In the genomic region with DNA sequence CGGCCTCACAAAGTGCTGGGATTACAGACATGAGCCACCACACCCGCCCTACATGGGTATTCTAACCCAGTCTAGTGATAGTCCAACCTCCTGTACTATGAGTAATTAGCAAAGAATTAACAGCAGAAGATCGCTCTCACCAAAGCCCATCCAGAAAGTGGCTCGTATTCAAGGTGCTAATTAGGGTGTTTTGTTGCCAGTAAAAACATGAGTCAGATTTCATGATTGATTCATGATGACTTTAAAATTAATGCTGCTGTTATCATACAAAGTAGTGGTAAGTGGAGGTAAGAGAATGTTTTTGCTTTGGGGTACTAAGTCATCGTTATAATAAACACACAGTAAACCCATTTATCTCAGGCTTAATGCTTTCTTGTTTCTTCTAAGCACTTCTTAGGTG, we compare ENCODE assay signal across 27 cellular contexts.
"Had no signal": no experiment of that assay in that cellular context is flagged by ENCODE, and none has a peak within 500 bp of the region (broad histone marks: within the 10 kb centered on the region; RNA-seq: fewer than 3 reads in every experiment).

No MANE protein-coding gene starts in this region.

- FAIRE-seq: RCC 7860 had no signal

- ATAC-seq: activated naive CD4-positive, alpha-beta T cell treated with anti-CD3 and anti-CD28 coated beads, Interleukin-2, amount 50 U/mL, for 72 hours; activated naive CD8-positive, alpha-beta T cell treated with anti-CD3 and anti-CD28 coated beads, Interleukin-2, amount 50 U/mL, for 24 hours; activated T-cell treated with anti-CD3 and anti-CD28 coated beads, Interleukin-2, amount 50 U/mL, for 4 hours; PC-3; T-helper 17 cell had no signal

- H3K4me1 Mint-ChIP-seq: activated CD4-positive, alpha-beta T cell treated with anti-CD3 and anti-CD28 coated beads, Interleukin-2, amount 10 ng/mL, durations not matched to agents 24 days and 14 days; activated naive CD8-positive, alpha-beta T cell treated with anti-CD3 and anti-CD28 coated beads, Interleukin-2, amount 50 U/mL, for 24 hours; T-helper 17 cell had no signal

- H3K4me1 ChIP-seq: ascending aorta had no signal

- H3K4me3 Mint-ChIP-seq: activated B cell treated with CpG ODN at 0.5 μM for 24 hours; activated CD4-positive, alpha-beta memory T cell treated with anti-CD3 and anti-CD28 coated beads for 36 hours; activated CD4-positive, alpha-beta T cell treated with anti-CD3 and anti-CD28 coated beads, Interleukin-2, amount 10 ng/mL, durations not matched to agents 24 days and 14 days; activated naive CD8-positive, alpha-beta T cell treated with anti-CD3 and anti-CD28 coated beads, Interleukin-2, amount 50 U/mL, for 24 hours; activated T-cell treated with anti-CD3 and anti-CD28 coated beads, Interleukin-2, amount 50 U/mL, for 4 hours; T-helper 17 cell had no signal

- H3K27me3 Mint-ChIP-seq: activated B cell treated with CpG ODN at 0.5 μM for 24 hours; activated CD4-positive, alpha-beta memory T cell treated with anti-CD3 and anti-CD28 coated beads for 36 hours; activated CD4-positive, alpha-beta T cell treated with anti-CD3 and anti-CD28 coated beads, Interleukin-2, amount 10 ng/mL, durations not matched to agents 24 days and 14 days; activated naive CD8-positive, alpha-beta T cell treated with anti-CD3 and anti-CD28 coated beads, Interleukin-2, amount 50 U/mL, for 24 hours; T-helper 17 cell had no signal

- H3K27ac ChIP-seq: ascending aorta, brain microvascular endothelial cell had no signal

- H3K4me3 ChIP-seq: ascending aorta had no signal

- H3K36me3 Mint-ChIP-seq: activated CD4-positive, alpha-beta memory T cell treated with anti-CD3 and anti-CD28 coated beads for 36 hours; activated naive CD4-positive, alpha-beta T cell treated with anti-CD3 and anti-CD28 coated beads, Interleukin-2, amount 50 U/mL, for 72 hours had no signal

- H3K27me3 ChIP-seq: ascending aorta, brain microvascular endothelial cell had no signal

- H3K9me3 Mint-ChIP-seq: activated B cell treated with CpG ODN at 0.5 μM for 24 hours; activated CD4-positive, alpha-beta memory T cell treated with anti-CD3 and anti-CD28 coated beads for 36 hours; activated CD4-positive, alpha-beta T cell treated with anti-CD3 and anti-CD28 coated beads, Interleukin-2, amount 10 ng/mL, durations not matched to agents 24 days and 14 days; activated naive CD4-positive, alpha-beta T cell treated with anti-CD3 and anti-CD28 coated beads, Interleukin-2, amount 50 U/mL, for 72 hours; activated naive CD8-positive, alpha-beta T cell treated with anti-CD3 and anti-CD28 coated beads, Interleukin-2, amount 50 U/mL, for 24 hours; activated T-cell treated with anti-CD3 and anti-CD28 coated beads, Interleukin-2, amount 50 U/mL, for 4 hours had no signal

- H3K36me3 ChIP-seq: ascending aorta, brain microvascular endothelial cell had no signal

- H3K9me3 ChIP-seq: ascending aorta had no signal

- DNase-seq: activated B cell treated with CpG ODN at 0.5 μM for 24 hours; activated CD4-positive, alpha-beta memory T cell treated with anti-CD3 and anti-CD28 coated beads for 36 hours; activated CD4-positive, alpha-beta T cell treated with anti-CD3 and anti-CD28 coated beads for 1 hour; activated CD4-positive, alpha-beta T cell treated with anti-CD3 and anti-CD28 coated beads, Interleukin-2, amount 10 ng/mL, durations not matched to agents 24 days and 14 days; activated CD8-positive, alpha-beta memory T cell treated with anti-CD3 and anti-CD28 coated beads for 24 hours; activated effector memory CD4-positive, alpha-beta T cell treated with anti-CD3 and anti-CD28 coated beads, Interleukin-2, amount 50 U/mL, for 16 hours; activated naive CD4-positive, alpha-beta T cell treated with Interleukin-2 at 50 U/mL for 16 hours; activated naive CD8-positive, alpha-beta T cell treated with anti-CD3 and anti-CD28 coated beads, Interleukin-2, amount 50 U/mL, for 24 hours; activated T-cell treated with anti-CD3 and anti-CD28 coated beads, Interleukin-2, amount 50 U/mL, for 4 hours; amniotic stem cell; brain microvascular endothelial cell; caudate nucleus; Kasumi-1; KBM-7; NCI-H1048; NCI-H1930; NCI-H2171; NCI-H2227 treated with DMSO at 0.1 percent for 48 hours; NCI-H446 treated with DMSO at 0.1 percent for 48 hours; NCI-H526; PC-3; SHP77 treated with DMSO at 0.1 percent for 48 hours; T-helper 17 cell; T-helper 9 cell had no signal

- H3K27ac Mint-ChIP-seq: activated B cell treated with CpG ODN at 0.5 μM for 24 hours; activated CD4-positive, alpha-beta memory T cell treated with anti-CD3 and anti-CD28 coated beads for 36 hours; activated CD4-positive, alpha-beta T cell treated with anti-CD3 and anti-CD28 coated beads, Interleukin-2, amount 10 ng/mL, durations not matched to agents 24 days and 14 days; activated naive CD4-positive, alpha-beta T cell treated with anti-CD3 and anti-CD28 coated beads, Interleukin-2, amount 50 U/mL, for 72 hours; activated naive CD8-positive, alpha-beta T cell treated with anti-CD3 and anti-CD28 coated beads, Interleukin-2, amount 50 U/mL, for 24 hours; T-helper 17 cell had no signal
